In genomic region chrX:17160971-17161370, GRCh38 we compare ENCODE assay signal across 17 cellular contexts.
DNase-seq lines count a peak whose midpoint lies in the region; ATAC-seq and TF ChIP-seq lines count a peak whose summit lies in the region.
"Had no signal": no experiment of that assay in that cellular context is flagged by ENCODE, and none has a peak within 500 bp of the region (broad histone marks: within the 10 kb centered on the region; RNA-seq: fewer than 3 reads in every experiment).

No MANE protein-coding gene starts in this region.

- H3K36me3 Mint-ChIP-seq in GM23338 (ENCODE audit: low read depth) = peaks cover 31% of the 10 kb centered on the region; the same call in 2 of the 3 replicates
- peaks cover 11% of the 10 kb centered on the region for H3K36me3 Mint-ChIP-seq in chondrocyte (ENCODE audit: low read depth)
- H3K36me3 Mint-ChIP-seq in natural killer cell = no peaks in the 10 kb centered on the region

- peaks cover 3% of the 10 kb centered on the region for H3K27me3 Mint-ChIP-seq in GM23338 (ENCODE audit: insufficient read depth, low read depth, poor library complexity)
- H3K27me3 Mint-ChIP-seq in chondrocyte (ENCODE audit: low read depth) = peaks cover 3% of the 10 kb centered on the region
- peaks cover 0 to 7% of the 10 kb centered on the region in 2 donors for H3K27me3 Mint-ChIP-seq in natural killer cell (ENCODE audit: low read depth in 2 of 2)

- no peaks in the 10 kb centered on the region for H3K36me3 ChIP-seq in A673 (ENCODE audit: insufficient read depth, low read length, poor library complexity, severe bottlenecking)
- no peaks in the 10 kb centered on the region for H3K36me3 ChIP-seq in GM23338 (ENCODE audit: insufficient read depth)
- H3K36me3 ChIP-seq: adrenal gland had no signal

- no peaks in the 10 kb centered on the region for H4K20me1 ChIP-seq in GM23338 (replicated peaks; ENCODE audit: insufficient read depth)

- no TSS peak for BruUV-seq in A673 (replicated peaks; lab: Mats Ljungman, UMichigan)

- H3K9me3 ChIP-seq in A673 (ENCODE audit: low read depth, low read length, poor library complexity, severe bottlenecking) = peaks cover 18% of the 10 kb centered on the region

- no peaks in the 10 kb centered on the region for H3K79me2 ChIP-seq in GM23338 (replicated peaks; ENCODE audit: insufficient read depth)

- DNase-seq in A673 (ENCODE audit: low spot score) (peak; percentile 4), GM23338 (ENCODE audit: low spot score) (peak; percentile 40), NCI-H69 (lab: John Stamatoyannopoulos, UW) (peak; percentile 42), chondrocyte (ENCODE audit: low spot score) (no peak), T1000 (lab: John Stamatoyannopoulos, UW) (no peak), natural killer cell (no peak)
- DNase-seq in activated T-cell treated with anti-CD3 and anti-CD28 coated beads, Interleukin-2, amount 50 U/mL, for 48 hours = no peak
- no peak for DNase-seq in stimulated activated naive CD8-positive, alpha-beta T cell treated with anti-CD3 and anti-CD28 coated beads, Interleukin-15, Interleukin-2, amounts not matched to agents 100 U/mL and 50 U/mL, for 24 hours
- DNase-seq: activated CD4-positive, alpha-beta T cell treated with anti-CD3 and anti-CD28 coated beads, Interleukin-2, amount 50 U/mL, for 48 hours; adrenal gland; AML-193; EL; IMR-90; RPMI8226; stimulated activated CD4-positive, alpha-beta T cell treated with anti-CD3 and anti-CD28 coated beads, Interleukin-2, amount 100 ng/mL, for 48 hours had no signal

- H3K9me2 ChIP-seq in GM23338 (ENCODE audit: insufficient read depth) = no peaks in the 10 kb centered on the region

- H3F3A ChIP-seq in GM23338 (replicated peaks; ENCODE audit: low read depth) = no peaks in the 10 kb centered on the region

- no peak overlapping the region for H3K4me2 ChIP-seq in GM23338

- H3K4me3 Mint-ChIP-seq in GM23338 = no peak overlapping the region
- H3K4me3 Mint-ChIP-seq in chondrocyte (ENCODE audit: unreplicated experiment) = no peak overlapping the region
- H3K4me3 Mint-ChIP-seq in natural killer cell = no peak overlapping the region
- H3K4me3 Mint-ChIP-seq: T-helper 2 cell treated with Interferon-gamma antibody and Interleukin-4, amounts not matched to agents 5 μg/mL and 100 μg/mL, for 36 hours had no signal

- POLR2A ChIA-PET in A673 (lab: Charles Lee; ENCODE audit: low non-redundant PET) = no interaction called here

- TF ChIP-seq CTCF in A673 (conservative IDR thresholded peaks at IDR 0.05; ENCODE audit: low read depth, low read length) (peak; percentile 41), GM23338 (conservative IDR thresholded peaks at IDR 0.05; ENCODE audit: low read depth in 2 of 2) (peak; percentile 54 to 58), chondrocyte (IDR thresholded peaks at IDR 0.05) (peak; percentile 34), natural killer cell (IDR thresholded peaks at IDR 0.05) (no peak)

- no peak overlapping the region for H3K4me3 ChIP-seq in A673 (ENCODE audit: low read depth, low read length, poor library complexity, severe bottlenecking)
- H3K4me3 ChIP-seq in GM23338 = no peak overlapping the region
- H3K4me3 ChIP-seq: adrenal gland had no signal

- intact Hi-C loops in A673 (cut with micrococcal nuclease; ENCODE audit: unreplicated experiment) = no loop called here
- intact Hi-C loops in natural killer cell (cut with micrococcal nuclease) = no loop called here

- no peak overlapping the region for H2AFZ ChIP-seq in GM23338

- H3K27ac Mint-ChIP-seq in GM23338 (no peak overlapping the region), chondrocyte (ENCODE audit: unreplicated experiment) (no peak overlapping the region), natural killer cell (no peak overlapping the region)
- H3K27ac Mint-ChIP-seq: T-helper 2 cell treated with Interferon-gamma antibody and Interleukin-4, amounts not matched to agents 5 μg/mL and 100 μg/mL, for 36 hours had no signal

- no peaks in the 10 kb centered on the region for H3K4me1 ChIP-seq in A673 (ENCODE audit: insufficient read depth, low read length, poor library complexity, severe bottlenecking)
- H3K4me1 ChIP-seq in GM23338 (ENCODE audit: insufficient read depth) = no peaks in the 10 kb centered on the region
- H3K4me1 ChIP-seq: adrenal gland had no signal

- no peaks in the 10 kb centered on the region for H3K4me1 Mint-ChIP-seq in GM23338
- H3K4me1 Mint-ChIP-seq in chondrocyte (ENCODE audit: low read depth) = no peaks in the 10 kb centered on the region
- H3K4me1 Mint-ChIP-seq in natural killer cell = no peaks in the 10 kb centered on the region

- no peak overlapping the region for H3K27ac ChIP-seq in A673 (ENCODE audit: low read depth, low read length, poor library complexity, severe bottlenecking)
- H3K27ac ChIP-seq in GM23338 (ENCODE audit: low read depth) = no peak overlapping the region
- H3K27ac ChIP-seq: adrenal gland had no signal

- CTCF ChIA-PET in A673 (lab: Charles Lee) = no interaction called here

- ATAC-seq in GM23338 (no peak), natural killer cell (no peak)
- ATAC-seq in stimulated activated naive CD8-positive, alpha-beta T cell treated with anti-CD3 and anti-CD28 coated beads, Interleukin-15, Interleukin-2, amounts not matched to agents 100 U/mL and 50 U/mL, for 24 hours = no peak
- ATAC-seq: sciatic nerve had no signal

- peaks cover 40% of the 10 kb centered on the region for H3K9me3 Mint-ChIP-seq in GM23338
- H3K9me3 Mint-ChIP-seq in chondrocyte (ENCODE audit: low read depth) = peaks cover 43% of the 10 kb centered on the region
- H3K9me3 Mint-ChIP-seq in natural killer cell = peaks cover 4 to 11% of the 10 kb centered on the region in 2 donors

- H3K27me3 ChIP-seq in A673 (replicated peaks; ENCODE audit: insufficient read depth, low read depth, low read length, poor library complexity) (no peaks in the 10 kb centered on the region), GM23338 (ENCODE audit: insufficient read depth) (no peaks in the 10 kb centered on the region)
- H3K27me3 ChIP-seq: adrenal gland had no signal

TF ChIP-seq in GM23338, 12 proteins besides CTCF, POLR2A, EP300 and RAD21 (continues in another document):
- TF ChIP-seq REST (IDR thresholded peaks at IDR 0.05; ENCODE audit: unreplicated experiment) = no peak

Comparison
In these comparisons a context has a peak if more than half of its experiments do, and no peak if none do; other contexts are left out.
1. DNase-seq: peak in A673 (single experiment), GM23338 (single experiment) and NCI-H69 (single experiment); none in chondrocyte (single experiment), activated T-cell treated with anti-CD3 and anti-CD28 coated beads, Interleukin-2, amount 50 U/mL, for 48 hours (0 of 2), T1000 (single experiment), stimulated activated naive CD8-positive, alpha-beta T cell treated with anti-CD3 and anti-CD28 coated beads, Interleukin-15, Interleukin-2, amounts not matched to agents 100 U/mL and 50 U/mL, for 24 hours (single experiment) and natural killer cell (single experiment).